Comparison of ENCODE assay signal across 13 cellular contexts in the genomic region with DNA sequence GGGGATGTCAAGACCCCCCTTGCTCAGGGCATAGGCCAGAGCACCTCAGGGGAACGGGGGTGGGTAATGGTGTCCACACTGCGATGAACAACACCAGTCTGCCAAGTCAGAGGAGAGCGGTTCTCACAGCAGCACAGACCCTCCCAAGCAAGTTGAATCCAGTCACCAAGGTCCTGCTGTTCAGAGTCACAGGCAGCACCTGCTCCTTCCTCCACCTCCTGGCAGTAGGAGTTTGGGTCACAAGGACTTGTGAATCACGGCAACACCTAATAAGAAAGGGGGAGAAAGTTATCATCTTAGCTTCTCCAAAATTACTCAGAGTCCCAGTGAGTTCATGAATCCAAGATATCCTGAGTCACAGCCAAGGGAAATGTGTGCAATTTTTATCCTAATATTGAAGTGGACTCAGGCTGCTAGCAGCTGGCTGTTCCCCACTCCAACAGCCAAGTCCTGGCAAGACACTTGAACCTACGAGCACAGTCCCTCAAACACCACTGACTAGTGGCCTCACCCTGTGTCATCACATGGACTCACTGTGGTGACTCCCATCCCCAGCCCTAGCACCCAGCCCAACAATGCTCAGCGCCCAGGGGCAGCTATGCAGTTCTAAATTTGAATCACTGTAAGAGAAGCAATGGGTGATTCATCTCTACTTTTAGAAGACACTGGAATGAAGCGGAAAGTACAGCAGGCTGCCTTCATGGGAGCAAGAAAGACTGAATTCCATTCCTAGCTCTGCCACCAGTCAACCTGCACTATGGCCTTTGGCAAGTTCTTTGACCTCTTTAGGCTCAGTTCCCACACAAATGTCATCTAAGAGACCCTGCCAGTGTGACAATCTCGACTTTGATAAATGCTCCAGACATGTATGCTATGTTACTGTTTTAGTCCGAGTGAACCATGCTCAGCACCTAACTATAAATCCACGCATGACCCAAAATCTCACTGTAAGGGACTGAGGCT.
A peak's percentile ranks its signal among the peaks of the same experiment; 100 is the strongest.
DNase-seq lines count a peak whose midpoint lies in the region; ATAC-seq and TF ChIP-seq lines count a peak whose summit lies in the region.
"Had no signal": no experiment of that assay in that cellular context is flagged by ENCODE, and none has a peak within 500 bp of the region (broad histone marks: within the 10 kb centered on the region; RNA-seq: fewer than 3 reads in every experiment).

No MANE protein-coding gene starts in this region.

- peak; percentile 40 for ATAC-seq in gastroesophageal sphincter

- TF ChIP-seq EP300 in gastroesophageal sphincter (IDR thresholded peaks at IDR 0.05) = no peak

- H3K4me1 ChIP-seq in GM23248 (ENCODE audit: insufficient read depth) (peaks cover 55% of the 10 kb centered on the region), gastroesophageal sphincter (peaks cover 0 to 6% (median 3%) of the 10 kb centered on the region in 3 donors)

- no peaks in the 10 kb centered on the region for H3K9me3 ChIP-seq in GM23248 (ENCODE audit: low read depth)
- H3K9me3 ChIP-seq in gastroesophageal sphincter = no peaks in the 10 kb centered on the region
- H3K9me3 ChIP-seq: esophagus muscularis mucosa had no signal

- H3K79me2 ChIP-seq in GM23248 (ENCODE audit: insufficient read depth) = no peaks in the 10 kb centered on the region

- H3K9ac ChIP-seq in GM23248 = peak overlapping the region; percentile 43

- H2AFZ ChIP-seq in GM23248 = no peak overlapping the region

- H3K4me2 ChIP-seq in GM23248 (ENCODE audit: unreplicated experiment) = peak overlapping the region; percentile 54

- TF ChIP-seq POLR2A in gastroesophageal sphincter (IDR thresholded peaks at IDR 0.05) = no peak

- H3K27me3 ChIP-seq in GM23248 (replicated peaks; ENCODE audit: insufficient read depth) (no peaks in the 10 kb centered on the region), gastroesophageal sphincter (no peaks in the 10 kb centered on the region)
- H3K27me3 ChIP-seq: esophagus muscularis mucosa had no signal

- H3K4me3 ChIP-seq in GM23248 = 0 out of 2 replicates have a peak overlapping the region, but pooled peaks have one; percentile 2
- no peak overlapping the region for H3K4me3 ChIP-seq in gastroesophageal sphincter
- H3K4me3 ChIP-seq: esophagus muscularis mucosa had no signal

- H3K27ac ChIP-seq in GM23248 = peak overlapping the region; percentile 82
- peak overlapping the region in 1 of 4 donors; percentile 17 for H3K27ac ChIP-seq in gastroesophageal sphincter

- H3K36me3 ChIP-seq in GM23248 (ENCODE audit: low read depth) (no peaks in the 10 kb centered on the region), gastroesophageal sphincter (peaks cover 0 to 33% of the 10 kb centered on the region in 2 donors)

- H3F3A ChIP-seq in GM23248 (ENCODE audit: insufficient read depth) = peaks cover 42% of the 10 kb centered on the region

- DNase-seq in GM23248 = peak; percentile 96
- DNase-seq in amniotic stem cell (lab: John Stamatoyannopoulos, UW) = peak; percentile 54
- peak; percentile 72 for DNase-seq in renal cortical epithelial cell (ENCODE audit: low read depth)
- no peak for DNase-seq in T-helper 9 cell
- no peak for DNase-seq in SHP77 (lab: John Stamatoyannopoulos, UW)
- no peak for DNase-seq in COLO829 (ENCODE audit: low spot score)
- no peak for DNase-seq in SKM-1 (lab: John Stamatoyannopoulos, UW; ENCODE audit: unreplicated experiment)
- DNase-seq: activated effector memory CD4-positive, alpha-beta T cell treated with anti-CD3 and anti-CD28 coated beads, Interleukin-2, amount 50 U/mL, for 16 hours; Calu3; NCI-H524; stimulated activated CD4-positive, alpha-beta T cell treated with anti-CD3 and anti-CD28 coated beads, Interleukin-1b, Interleukin-23, amount 100 ng/mL, for 48 hours had no signal

- H3K9me2 ChIP-seq in GM23248 (ENCODE audit: insufficient read depth) = no peaks in the 10 kb centered on the region

- in situ Hi-C loops in GM23248 (cut with MboI) = no loop called here

- H4K20me1 ChIP-seq in GM23248 (ENCODE audit: insufficient read depth) = no peaks in the 10 kb centered on the region

- 54 to 58% methylated on average over 10 of the region's 10 CpGs for WGBS in GM23248 (ENCODE audit: low coverage in 1 of 2, low lambda C conversion rate in 2 of 2, missing lambda C conversion rate in 2 of 2), 2 experiments
- WGBS in gastroesophageal sphincter (ENCODE audit: low coverage in 1 of 2), 2 donors = 54 to 85% methylated on average over 5 of the region's 10 CpGs

- TF ChIP-seq CTCF in gastroesophageal sphincter (IDR thresholded peaks at IDR 0.05) = no peak

Comparison
In these comparisons a context has a peak if more than half of its experiments do, and no peak if none do; other contexts are left out.
1. DNase-seq: peak in GM23248 (single experiment), amniotic stem cell (single experiment) and renal cortical epithelial cell (single experiment); none in T-helper 9 cell (single experiment), SHP77 (0 of 2), COLO829 (single experiment) and SKM-1 (single experiment).